Comparison of ENCODE assay signal across 15 cellular contexts in genomic region chr14:83838221-83838620, GRCh38.
DNase-seq lines count a peak whose midpoint lies in the region; ATAC-seq and TF ChIP-seq lines count a peak whose summit lies in the region.
"Had no signal": no experiment of that assay in that cellular context is flagged by ENCODE, and none has a peak within 500 bp of the region (broad histone marks: within the 10 kb centered on the region; RNA-seq: fewer than 3 reads in every experiment).

No MANE protein-coding gene starts in this region.

- no CpG with 5 or more reads among the region's 3 CpGs for WGBS in IMR-90 (ENCODE audit: extremely low coverage in 2 of 2, insufficient read length in 1 of 2), 2 experiments
- 9% methylated on average over 3 of the region's 3 CpGs for WGBS in mesenchymal stem cell

- no peak overlapping the region for H3K4me3 Mint-ChIP-seq in type B pancreatic cell
- H3K4me3 Mint-ChIP-seq in activated T-helper 17 cell treated with anti-CD3 and anti-CD28 coated beads, Interleukin-2, amount 50 U/mL, for 72 hours = no peak overlapping the region
- H3K4me3 Mint-ChIP-seq: CD4-positive, alpha-beta memory T cell had no signal

- intact Hi-C loops in IMR-90 (cut with micrococcal nuclease) = no loop called here

- no peak overlapping the region for H2BK12ac ChIP-seq in mesenchymal stem cell (ENCODE audit: low read length in 2 of 2)

- H2BK15ac ChIP-seq in IMR-90 (ENCODE audit: low read depth, low read length) = no peak overlapping the region
- H2BK15ac ChIP-seq in mesenchymal stem cell (ENCODE audit: low read depth, poor library complexity, severe bottlenecking) = no peak overlapping the region

- no peaks in the 10 kb centered on the region for H3K4me1 Mint-ChIP-seq in type B pancreatic cell (ENCODE audit: unreplicated experiment)
- H3K4me1 Mint-ChIP-seq in activated T-helper 17 cell treated with anti-CD3 and anti-CD28 coated beads, Interleukin-2, amount 50 U/mL, for 72 hours = no peaks in the 10 kb centered on the region
- H3K4me1 Mint-ChIP-seq: CD4-positive, alpha-beta memory T cell had no signal

- TF ChIP-seq CTCF in IMR-90 (conservative IDR thresholded peaks at IDR 0.05; ENCODE audit: low read depth, low read length) (no peak), choroid plexus epithelial cell (conservative IDR thresholded peaks at IDR 0.05; ENCODE audit: low read depth, low read length) (no peak), type B pancreatic cell (conservative IDR thresholded peaks at IDR 0.05) (no peak)

- CTCF ChIA-PET in IMR-90 (lab: Yijun Ruan, JAX) = no interaction called here

- H2BK20ac ChIP-seq in IMR-90 (ENCODE audit: low read depth, low read length) = no peak overlapping the region

- no peaks in the 10 kb centered on the region for H3K36me3 Mint-ChIP-seq in type B pancreatic cell
- no peaks in the 10 kb centered on the region for H3K36me3 Mint-ChIP-seq in activated T-helper 17 cell treated with anti-CD3 and anti-CD28 coated beads, Interleukin-2, amount 50 U/mL, for 72 hours (ENCODE audit: low read depth)
- H3K36me3 Mint-ChIP-seq: CD4-positive, alpha-beta memory T cell had no signal

- H4K20me1 ChIP-seq in IMR-90 (ENCODE audit: insufficient read depth, low read length) = no peaks in the 10 kb centered on the region

- DNase-seq in IMR-90 (peak; percentile 5), choroid plexus epithelial cell (ENCODE audit: low read depth) (peak; percentile 65), mesenchymal stem cell (peak; percentile 38), smooth muscle cell of the brain vasculature (ENCODE audit: low read depth, low spot score) (peak; percentile 17), type B pancreatic cell (ENCODE audit: extremely low spot score, unreplicated experiment) (no peak), HPDE6-E6E7 (ENCODE audit: extremely low spot score) (no peak), kidney glomerular epithelial cell (lab: John Stamatoyannopoulos, UW) (no peak)
- DNase-seq: BE2C; CD4-positive, alpha-beta memory T cell; DMS79; H7 had no signal

- H3K36me3 ChIP-seq in IMR-90 (ENCODE audit: control insufficient read depth, insufficient read depth, low read length) (no peaks in the 10 kb centered on the region), mesenchymal stem cell (ENCODE audit: control insufficient read depth in 1 of 2, insufficient read depth in 2 of 2, low read depth in 1 of 2, low read length in 2 of 2) (no peaks in the 10 kb centered on the region)
- H3K36me3 ChIP-seq: BE2C had no signal

- H4K8ac ChIP-seq in IMR-90 (ENCODE audit: low read depth in 2 of 2, low read length in 2 of 2) = no peak overlapping the region
- H4K8ac ChIP-seq in mesenchymal stem cell (ENCODE audit: low read length) = no peak overlapping the region

- no TSS peak for BruUV-seq in IMR-90 (replicated peaks; lab: Mats Ljungman, UMichigan)

- H3K4ac ChIP-seq in IMR-90 (ENCODE audit: low read depth, low read length) (no peak overlapping the region), mesenchymal stem cell (ENCODE audit: low read depth in 1 of 2, low read length in 2 of 2) (no peak overlapping the region)

- no peak for TF ChIP-seq RAD21 in IMR-90 (IDR thresholded peaks at IDR 0.05; ENCODE audit: low read length)

- no peak overlapping the region for H3K27ac Mint-ChIP-seq in type B pancreatic cell
- H3K27ac Mint-ChIP-seq in activated T-helper 17 cell treated with anti-CD3 and anti-CD28 coated beads, Interleukin-2, amount 50 U/mL, for 72 hours = no peak overlapping the region
- H3K27ac Mint-ChIP-seq: CD4-positive, alpha-beta memory T cell had no signal

- H3K23ac ChIP-seq in IMR-90 (ENCODE audit: low read depth, low read length) (no peak overlapping the region), mesenchymal stem cell (ENCODE audit: low read length in 2 of 2) (no peak overlapping the region)

- no peak overlapping the region for H3K9ac ChIP-seq in IMR-90 (ENCODE audit: low read depth, low read length)
- no peak overlapping the region for H3K9ac ChIP-seq in mesenchymal stem cell (ENCODE audit: low read length)

- POLR2A ChIA-PET in IMR-90 (lab: Charles Lee; ENCODE audit: unreplicated experiment) = no interaction called here

- no peak overlapping the region for H4K91ac ChIP-seq in IMR-90 (ENCODE audit: insufficient read depth, low read depth, low read length)
- H4K91ac ChIP-seq in mesenchymal stem cell (ENCODE audit: low read length) = no peak overlapping the region

- no peak for ATAC-seq in IMR-90 (ENCODE audit: low read depth)
- ATAC-seq in activated T-helper 17 cell treated with anti-CD3 and anti-CD28 coated beads, Interleukin-2, amount 50 U/mL, for 72 hours (replicated peaks) = no peak
- ATAC-seq: A549, GM12878 had no signal

- H3K18ac ChIP-seq in IMR-90 (ENCODE audit: low read depth, low read length) (no peak overlapping the region), mesenchymal stem cell (ENCODE audit: low read depth in 1 of 2, low read length in 2 of 2) (peak overlapping the region in 1 of 2 experiments; percentile 54)

- H3K79me1 ChIP-seq in IMR-90 (ENCODE audit: low read depth in 1 of 2, low read length in 2 of 2) (no peaks in the 10 kb centered on the region), mesenchymal stem cell (replicated peaks; ENCODE audit: low read length, poor library complexity, severe bottlenecking) (no peaks in the 10 kb centered on the region)

- H3K4me1 ChIP-seq in IMR-90 (ENCODE audit: control insufficient read depth, insufficient read depth, low read length) (no peaks in the 10 kb centered on the region), mesenchymal stem cell (ENCODE audit: control insufficient read depth, insufficient read depth, low read depth, low read length) (no peaks in the 10 kb centered on the region)
- H3K4me1 ChIP-seq: A549, BE2C had no signal

- no peak overlapping the region for H2AK9ac ChIP-seq in IMR-90 (replicated peaks; ENCODE audit: low read depth, low read length, poor library complexity)

- TF ChIP-seq POLR2A in IMR-90 (IDR thresholded peaks at IDR 0.05; ENCODE audit: low read depth, low read length) = no peak

- H3K4me3 ChIP-seq in IMR-90 (ENCODE audit: insufficient read depth, low read depth, low read length) (no peak overlapping the region), choroid plexus epithelial cell (ENCODE audit: low read depth, low read length) (no peak overlapping the region), mesenchymal stem cell (ENCODE audit: insufficient read depth in 1 of 2, low read depth in 1 of 2, low read length in 2 of 2) (no peak overlapping the region)
- H3K4me3 ChIP-seq: A549, GM12878 had no signal

- in situ Hi-C loops in IMR-90 (cut with MboI; ENCODE audit: low sequenced_read_pairs) = no loop called here

- no peak overlapping the region for H2BK5ac ChIP-seq in IMR-90 (ENCODE audit: low read depth, low read length, poor library complexity, severe bottlenecking)
- H2BK5ac ChIP-seq in mesenchymal stem cell (ENCODE audit: low read depth, low read length, poor library complexity, severe bottlenecking) = no peak overlapping the region

- H2BK120ac ChIP-seq in IMR-90 (ENCODE audit: low read depth, low read length) (no peak overlapping the region), mesenchymal stem cell (ENCODE audit: low read depth, low read length) (no peak overlapping the region)

- H3K27ac ChIP-seq in IMR-90 (ENCODE audit: insufficient read depth, low read length) = no peak overlapping the region
- H3K27ac ChIP-seq in mesenchymal stem cell (ENCODE audit: low read length, poor library complexity, severe bottlenecking) = no peak overlapping the region
- H3K27ac ChIP-seq: A549, C4-2B had no signal

- H4K5ac ChIP-seq in IMR-90 (ENCODE audit: low read depth, low read length) = no peak overlapping the region

- H3K14ac ChIP-seq in IMR-90 (replicated peaks; ENCODE audit: low read depth, low read length) (no peak overlapping the region), mesenchymal stem cell (ENCODE audit: low read length in 2 of 2) (no peak overlapping the region)

- no peak overlapping the region for H3K56ac ChIP-seq in IMR-90 (ENCODE audit: extremely low read depth, insufficient read depth, low read length)

- H3K9me1 ChIP-seq in IMR-90 (ENCODE audit: insufficient read depth, low read length) = no peaks in the 10 kb centered on the region

- dilution Hi-C loops in IMR-90 (cut with HindIII; ENCODE audit: low sequenced_read_pairs, unreplicated experiment) = no loop called here

- H3K9me3 Mint-ChIP-seq in type B pancreatic cell = no peaks in the 10 kb centered on the region
- peaks cover 17% of the 10 kb centered on the region for H3K9me3 Mint-ChIP-seq in activated T-helper 17 cell treated with anti-CD3 and anti-CD28 coated beads, Interleukin-2, amount 50 U/mL, for 72 hours

- H3K27me3 ChIP-seq in IMR-90 (ENCODE audit: control insufficient read depth, insufficient read depth, low read length) = no peaks in the 10 kb centered on the region
- H3K27me3 ChIP-seq in mesenchymal stem cell (ENCODE audit: control insufficient read depth in 1 of 2, insufficient read depth in 1 of 2, low read length in 2 of 2) = no peaks in the 10 kb centered on the region
- H3K27me3 ChIP-seq: BE2C had no signal

- no peaks in the 10 kb centered on the region for H3K27me3 Mint-ChIP-seq in type B pancreatic cell
- H3K27me3 Mint-ChIP-seq in activated T-helper 17 cell treated with anti-CD3 and anti-CD28 coated beads, Interleukin-2, amount 50 U/mL, for 72 hours = no peaks in the 10 kb centered on the region
- H3K27me3 Mint-ChIP-seq: CD4-positive, alpha-beta memory T cell had no signal

- H3K9me3 ChIP-seq in IMR-90 (ENCODE audit: control insufficient read depth, insufficient read depth, low read length) = no peaks in the 10 kb centered on the region
- H3K9me3 ChIP-seq in mesenchymal stem cell (ENCODE audit: control insufficient read depth, low read length) = no peaks in the 10 kb centered on the region
- H3K9me3 ChIP-seq: A549, BE2C had no signal

- no peak overlapping the region for H3K4me2 ChIP-seq in IMR-90 (ENCODE audit: low read depth, low read length)
- H3K4me2 ChIP-seq in mesenchymal stem cell (ENCODE audit: low read length, poor library complexity, severe bottlenecking) = peak overlapping the region; percentile 29
- H3K4me2 ChIP-seq: A549 had no signal

- H2AK5ac ChIP-seq in IMR-90 (ENCODE audit: low read depth, low read length) = no peak overlapping the region
- no peak overlapping the region for H2AK5ac ChIP-seq in mesenchymal stem cell (ENCODE audit: low read length, severe bottlenecking)

- no peak overlapping the region for H2AFZ ChIP-seq in IMR-90 (replicated peaks; ENCODE audit: low read length, poor library complexity)
- no peak overlapping the region for H2AFZ ChIP-seq in mesenchymal stem cell (ENCODE audit: low read depth, low read length)

TF ChIP-seq in IMR-90, 13 proteins besides CTCF, POLR2A, EP300 and RAD21:
- TF ChIP-seq FOS (IDR thresholded peaks at IDR 0.05; ENCODE audit: low read depth, low read length) (no peak), CEBPB (IDR thresholded peaks at IDR 0.05; ENCODE audit: low read depth, low read length) (no peak), NFE2L2 (IDR thresholded peaks at IDR 0.05; ENCODE audit: low read depth, low read length) (no peak)

Comparison
In these comparisons a context has a peak if more than half of its experiments do, and no peak if none do; other contexts are left out.
1. DNase-seq: peak in IMR-90 (single experiment), choroid plexus epithelial cell (single experiment), mesenchymal stem cell (single experiment) and smooth muscle cell of the brain vasculature (single experiment); none in type B pancreatic cell (single experiment), HPDE6-E6E7 (single experiment) and kidney glomerular epithelial cell (single experiment).